ENCODE assay signal across 8 cellular contexts in genomic region chr12:65232490-65233077, GRCh38. TPM values are rescaled to one million over a fixed set of nuclear protein-coding genes. Genes with fewer than 3 reads are reported as not detected.
DNase-seq lines count a peak whose midpoint lies in the region; ATAC-seq, FAIRE-seq and TF ChIP-seq lines count a peak whose summit lies in the region.

No MANE protein-coding gene starts in this region.

- 0 out of 6 replicates have a peak, but pooled peaks of 1 of the 2 experiments have one; percentile 25 for ATAC-seq in A549
- no peak for ATAC-seq in GM19351 (IDR thresholded peaks at IDR 0.05; ENCODE audit: unreplicated experiment)

- 4% methylated on average over 3 of the region's 3 CpGs for WGBS in A549 (ENCODE audit: missing lambda C conversion rate)

- DNase-seq in A549 (ENCODE audit: low read depth in 1 of 2, low spot score in 1 of 2) (peak; percentile 13 to 22), GM18507 (ENCODE audit: extremely low spot score, insufficient read length, low read depth) (no peak), SK-N-DZ (ENCODE audit: low spot score) (peak; percentile 12), frontal cortex (ENCODE audit: low spot score in 2 of 2) (peak in 1 of 2 donors; percentile 1), uterus (no peak), cerebellar cortex (ENCODE audit: low spot score) (no peak), activated gamma-delta T cell (lab: John Stamatoyannopoulos, UW) (no peak)

- H3K4me3 ChIP-seq in A549 (no peak overlapping the region), uterus (no peak overlapping the region)

- H3K36me3 ChIP-seq in uterus = no peaks in the 10 kb centered on the region

- H3K27ac ChIP-seq in A549 (no peak overlapping the region), uterus (no peak overlapping the region)

- peak overlapping the region; percentile 62 for H3K4me2 ChIP-seq in A549

- H3K9me3 ChIP-seq in A549 (peaks cover 24% of the 10 kb centered on the region), uterus (peaks cover 0 to 12% of the 10 kb centered on the region in 2 donors)

- TF ChIP-seq POLR2A in A549 (IDR thresholded peaks at IDR 0.05; ENCODE audit: low read length) = no peak
- no peak for TF ChIP-seq POLR2A in uterus (IDR thresholded peaks at IDR 0.05)

- peak; percentile 47; the same call in 2 of the 3 replicates for TF ChIP-seq CTCF in A549 (IDR thresholded peaks at IDR 0.05)
- peak in 3 of 4 experiments; percentile 17 to 37 (median 35) for TF ChIP-seq CTCF in uterus (IDR thresholded peaks at IDR 0.05)

- TF ChIP-seq RAD21 in A549 (conservative IDR thresholded peaks at IDR 0.05 in 1 of 2, IDR thresholded peaks at IDR 0.05 in 1 of 2) = peak; percentile 37 to 54; a peak in 4 of 5 replicates

- POLR2A ChIA-PET in A549 (lab: Yijun Ruan, JAX) = interaction anchor here (0.5 kb wide), 2 partner anchors 187 to 648 kb away, joined by 3 to 5 read pairs; no protein-coding TSS in a partner anchor

- TF ChIP-seq EP300 in A549 (IDR thresholded peaks at IDR 0.05) = no peak

- CTCF ChIA-PET in A549 (lab: Yijun Ruan, JAX) = interaction anchor here (1.0 to 3.4 kb wide), 9 partner anchors 7 to 436 kb away, joined by 3 to 16 read pairs (median 6); partner anchors contain the start of gene LEMD3

- FAIRE-seq in A549 (lab: Jason Lieb, UNC) = peak; percentile 54
- peak; percentile 57 for FAIRE-seq in GM18507 (lab: Jason Lieb, UNC)
- FAIRE-seq in frontal cortex (lab: Jason Lieb, UNC) = peak; percentile 98

- H3K4me1 ChIP-seq in A549 (0 out of 3 replicates have a peak, but pooled peaks cover 3% of the 10 kb centered on the region), uterus (no peaks in the 10 kb centered on the region)

- no peaks in the 10 kb centered on the region for H3K27me3 ChIP-seq in uterus

- intact Hi-C loops in uterus (cut with DNase I; ENCODE audit: low total_unique reads) = no loop called here

TF ChIP-seq in A549, 52 proteins besides CTCF, POLR2A, EP300 and RAD21:
- TF ChIP-seq USF2 (IDR thresholded peaks at IDR 0.05) (no peak), SMC3 (IDR thresholded peaks at IDR 0.05) (peak; percentile 48)

RNA-seq across cellular contexts. Expression of gene MSRB3, which starts 45.9 kb away (rescaled TPM):
- polyA plus RNA-seq in A549 (2011; rRNA removed) (41.5 and 46.1 TPM in 2 replicates), A549 (2017; fragmentation: RNase III; extraction: RNeasy Plus Mini Kit Qiagen cat#74134 plus additional on column Dnase treatment) (24.6 to 27.6 TPM (median 25.2 TPM) in 3 replicates)
- polyA plus RNA-seq in A549 (2012; cell fraction: cytosol; rRNA removed) = 19.8 and 22.2 TPM in 2 replicates
- 9.1 and 10.6 TPM in 2 replicates for polyA plus RNA-seq in A549 (2012; cell fraction: nucleus; rRNA removed)
- polyA minus RNA-seq in A549 (2011; rRNA and poly(A)+ RNA removed) = 44.2 and 50.1 TPM in 2 replicates
- polyA plus RNA-seq in SK-N-DZ (2014; cell fraction: cytosol; rRNA removed) = 0.03 TPM in 1 of 2 replicates, not detected in the other
- not detected in 2 replicates for polyA plus RNA-seq in SK-N-DZ (2014; cell fraction: nucleus; rRNA removed)
- total RNA-seq in frontal cortex (3.7 TPM), uterus (100 to 1,000 TPM in 2 of 4 donors, 10 to 100 TPM in 2; 53.8 to 126 (median 95.2) TPM)

Comparison
In these comparisons a context has a peak if more than half of its experiments do, and no peak if none do; other contexts are left out.
1. DNase-seq: peak in A549 (2 of 2) and SK-N-DZ (single experiment); none in GM18507 (single experiment), uterus (0 of 2), cerebellar cortex (single experiment) and activated gamma-delta T cell (single experiment).
2. RNA of gene MSRB3, which starts 45.9 kb away (total RNA-seq): 53.8 to 126 TPM in uterus; 3.7 TPM in frontal cortex (single experiment); every median in the first group is over 10 times any median in the second.